ENCODE assay signal across 8 cellular contexts in the genomic region with DNA sequence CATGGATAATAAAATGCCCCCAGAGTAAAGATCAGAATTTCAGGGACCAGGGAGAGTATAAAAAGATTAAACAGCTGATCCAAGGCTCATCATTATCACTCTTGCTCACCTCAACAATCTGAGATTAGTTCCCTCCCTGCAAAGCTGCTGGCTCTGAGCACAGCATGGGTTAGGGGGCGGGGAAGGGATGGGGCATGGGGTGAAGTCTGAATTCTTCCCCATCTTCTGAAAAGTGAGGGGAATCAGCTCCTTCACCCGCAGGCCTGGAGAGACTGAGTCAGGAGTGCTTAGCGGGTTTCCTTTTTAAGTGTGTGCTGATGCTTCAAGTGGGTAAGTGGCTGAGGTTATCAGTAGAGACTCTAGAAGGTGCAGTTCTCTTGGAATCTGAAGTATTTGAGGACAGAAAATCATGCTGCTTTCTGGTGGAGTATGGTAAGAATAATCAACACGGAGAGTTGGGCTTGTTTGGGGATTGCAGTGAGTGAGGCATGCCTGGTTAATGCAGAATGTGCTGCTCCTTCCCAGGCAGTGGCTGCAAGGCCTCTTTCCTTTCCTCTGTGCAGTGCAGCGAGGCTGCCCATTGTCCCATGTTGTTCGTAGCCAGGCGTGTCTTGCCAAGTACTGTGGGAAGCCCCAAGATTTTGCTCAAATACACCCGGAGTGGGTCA. TPM values are rescaled to one million over a fixed set of nuclear protein-coding genes. Genes with fewer than 3 reads are reported as not detected.
A peak's percentile ranks its signal among the peaks of the same experiment; 100 is the strongest.
DNase-seq lines count a peak whose midpoint lies in the region; ATAC-seq and TF ChIP-seq lines count a peak whose summit lies in the region.

No MANE protein-coding gene starts in this region.

- H3K4me2 ChIP-seq in BLaER1 treated with 17β-estradiol and CSF1 and Interleukin-3, amounts not matched to agents 10 nM and 100 nM: peak overlapping the region in 6 of 11 experiments; percentile 30 to 59 (median 49); a peak in 8 of 22 replicates
- no peak overlapping the region for H3K4me2 ChIP-seq in SK-N-SH
- H3K4me2 ChIP-seq in osteoblast (ENCODE audit: insufficient read depth, low read length): peak overlapping the region; percentile 75

- TF ChIP-seq EP300 in SK-N-SH (IDR thresholded peaks at IDR 0.05; ENCODE audit: borderline replicate concordance in 1 of 2, low read depth in 1 of 2, low read length in 1 of 2): no peak

- no peak for TF ChIP-seq RAD21 in SK-N-SH (IDR thresholded peaks at IDR 0.05; ENCODE audit: low read length)

- H3F3A ChIP-seq in SK-N-SH (replicated peaks; ENCODE audit: insufficient read depth): peaks cover 15% of the 10 kb centered on the region

- TF ChIP-seq CTCF in SK-N-SH (IDR thresholded peaks at IDR 0.05): no peak
- no peak for TF ChIP-seq CTCF in fibroblast of pulmonary artery (IDR thresholded peaks at IDR 0.05; ENCODE audit: low read length, missing control alignments)
- TF ChIP-seq CTCF in osteoblast (IDR thresholded peaks at IDR 0.05; ENCODE audit: extremely low read depth, low read depth, low read length): no peak
- no peak for TF ChIP-seq CTCF in BE2C (IDR thresholded peaks at IDR 0.05; ENCODE audit: low read depth, low read length)

- peaks cover 0 to 9% (median 0%) of the 10 kb centered on the region in 11 experiments; a peak in 3 of 22 replicates for H3K9me3 ChIP-seq in BLaER1 treated with 17β-estradiol and CSF1 and Interleukin-3, amounts not matched to agents 10 nM and 100 nM (replicated peaks in 1 of 11)
- H3K9me3 ChIP-seq in SK-N-SH (no peaks in the 10 kb centered on the region), osteoblast (ENCODE audit: low read depth, low read length) (no peaks in the 10 kb centered on the region), BE2C (no peaks in the 10 kb centered on the region)

- no peak overlapping the region for H3K4me3 ChIP-seq in BLaER1 treated with 17β-estradiol and CSF1 and Interleukin-3, amounts not matched to agents 10 nM and 100 nM
- H3K4me3 ChIP-seq in SK-N-SH (ENCODE audit: low read depth in 2 of 2, low read length in 1 of 2) (no peak overlapping the region), fibroblast of pulmonary artery (replicated peaks; ENCODE audit: low read depth, low read length) (no peak overlapping the region), osteoblast (ENCODE audit: insufficient read depth, low read length) (peak overlapping the region; percentile 33), BE2C (ENCODE audit: low read depth, low read length) (no peak overlapping the region)

- POLR2A ChIA-PET in SK-N-SH (lab: Yijun Ruan, JAX): no interaction called here

- peaks cover 51 to 89% (median 78%) of the 10 kb centered on the region in 10 experiments for H3K4me1 ChIP-seq in BLaER1 treated with 17β-estradiol and CSF1 and Interleukin-3, amounts not matched to agents 10 nM and 100 nM
- H3K4me1 ChIP-seq in SK-N-SH (ENCODE audit: control insufficient read depth in 1 of 2, insufficient read depth in 2 of 2, low read depth in 1 of 2, low read length in 1 of 2): peaks cover 27 to 42% of the 10 kb centered on the region in 2 experiments; a peak in 3 of 4 replicates
- H3K4me1 ChIP-seq in osteoblast (ENCODE audit: insufficient read depth, low read length): peaks cover 55% of the 10 kb centered on the region
- H3K4me1 ChIP-seq in BE2C: no peaks in the 10 kb centered on the region

- WGBS in SK-N-SH (ENCODE audit: low lambda C conversion rate): 84% methylated on average over 8 of the region's 8 CpGs

- ATAC-seq in HG03521 (IDR thresholded peaks at IDR 0.05; ENCODE audit: unreplicated experiment): no peak
- ATAC-seq in HG03108 (IDR thresholded peaks at IDR 0.05; ENCODE audit: unreplicated experiment): no peak
- ATAC-seq in GM18873 (IDR thresholded peaks at IDR 0.05; ENCODE audit: low FRiP score, unreplicated experiment): no peak

- peaks cover 12% of the 10 kb centered on the region for H3K79me2 ChIP-seq in SK-N-SH (ENCODE audit: insufficient read depth)
- peaks cover 71% of the 10 kb centered on the region for H3K79me2 ChIP-seq in osteoblast (ENCODE audit: insufficient read depth, low read length)

- H3K9ac ChIP-seq in BLaER1 treated with 17β-estradiol and CSF1 and Interleukin-3, amounts not matched to agents 10 nM and 100 nM: no peak overlapping the region; a peak in 1 of 22 replicates
- no peak overlapping the region for H3K9ac ChIP-seq in SK-N-SH

- no peaks in the 10 kb centered on the region for H3K27me3 ChIP-seq in BLaER1 treated with 17β-estradiol and CSF1 and Interleukin-3, amounts not matched to agents 10 nM and 100 nM
- no peaks in the 10 kb centered on the region for H3K27me3 ChIP-seq in SK-N-SH (ENCODE audit: insufficient read depth)
- H3K27me3 ChIP-seq in osteoblast (ENCODE audit: insufficient read depth, low read length): no peaks in the 10 kb centered on the region
- H3K27me3 ChIP-seq in BE2C: no peaks in the 10 kb centered on the region

- no peaks in the 10 kb centered on the region for H3K9me2 ChIP-seq in SK-N-SH

- H2AFZ ChIP-seq in SK-N-SH (ENCODE audit: low read depth) (no peak overlapping the region), osteoblast (ENCODE audit: low read length) (no peak overlapping the region)

- CTCF ChIA-PET in SK-N-SH (lab: Yijun Ruan, JAX): interaction anchor here (1.0 to 1.5 kb wide), 2 partner anchors 16 to 18 kb away, joined by 3 to 4 read pairs; no protein-coding TSS in a partner anchor

- no peak overlapping the region for H3K27ac ChIP-seq in BLaER1 treated with 17β-estradiol and CSF1 and Interleukin-3, amounts not matched to agents 10 nM and 100 nM
- peak overlapping the region; percentile 17 to 65; a peak in 3 of 4 replicates for H3K27ac ChIP-seq in SK-N-SH (ENCODE audit: low read depth in 2 of 2, low read length in 1 of 2)
- peak overlapping the region; percentile 97 for H3K27ac ChIP-seq in osteoblast (ENCODE audit: low read depth, low read length)

- DNase-seq in SK-N-SH (no peak), fibroblast of pulmonary artery (ENCODE audit: low read depth) (peak; percentile 52), osteoblast (ENCODE audit: insufficient read length, low spot score, missing footprints) (no peak), BE2C (no peak)

- peaks cover 18 to 46% (median 28%) of the 10 kb centered on the region in 11 experiments for H3K36me3 ChIP-seq in BLaER1 treated with 17β-estradiol and CSF1 and Interleukin-3, amounts not matched to agents 10 nM and 100 nM
- H3K36me3 ChIP-seq in SK-N-SH (replicated peaks in 1 of 2; ENCODE audit: control insufficient read depth in 1 of 2, insufficient read depth in 2 of 2, low read length in 1 of 2) (no peaks in the 10 kb centered on the region), osteoblast (ENCODE audit: insufficient read depth, low read length) (peaks cover 10% of the 10 kb centered on the region), BE2C (no peaks in the 10 kb centered on the region)

- H4K20me1 ChIP-seq in BLaER1 treated with 17β-estradiol and CSF1 and Interleukin-3, amounts not matched to agents 10 nM and 100 nM: peaks cover 55 to 96% (median 78%) of the 10 kb centered on the region in 11 experiments
- H4K20me1 ChIP-seq in SK-N-SH (ENCODE audit: insufficient read depth) (no peaks in the 10 kb centered on the region), osteoblast (ENCODE audit: insufficient read depth, low read length) (peaks cover 4% of the 10 kb centered on the region)

TF ChIP-seq in SK-N-SH, 30 proteins besides CTCF, POLR2A, EP300 and RAD21:
- TF ChIP-seq RCOR1 (IDR thresholded peaks at IDR 0.05; ENCODE audit: low read length) (no peak), TAF1 (IDR thresholded peaks at IDR 0.05; ENCODE audit: borderline replicate concordance, low read depth, low read length) (no peak), RFX5 (IDR thresholded peaks at IDR 0.05; ENCODE audit: low read length) (no peak), TCF12 (IDR thresholded peaks at IDR 0.05) (no peak), FOSL2 (IDR thresholded peaks at IDR 0.05; ENCODE audit: borderline replicate concordance, low read depth) (no peak)
- TF ChIP-seq, protein P1, sequence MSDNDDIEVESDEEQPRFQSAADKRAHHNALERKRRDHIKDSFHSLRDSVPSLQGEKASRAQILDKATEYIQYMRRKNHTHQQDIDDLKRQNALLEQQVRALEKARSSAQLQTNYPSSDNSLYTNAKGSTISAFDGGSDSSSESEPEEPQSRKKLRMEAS (IDR thresholded peaks at IDR 0.05; ENCODE audit: low read depth): no peak

RNA-seq across cellular contexts. Expression of a gene that starts 59.2 kb away (rescaled TPM):
- 11.5 and 12.5 TPM in 2 replicates for polyA plus RNA-seq in SK-N-SH (2012; rRNA removed)
- 10.7 and 13.8 TPM in 2 replicates for polyA plus RNA-seq in SK-N-SH (2012; cell fraction: cytosol; rRNA removed)
- polyA plus RNA-seq in SK-N-SH (2012; cell fraction: nucleus; rRNA removed): 12.5 and 13.9 TPM in 2 replicates
- total RNA-seq in osteoblast: 60.4 and 65.7 TPM in 2 replicates
- polyA plus RNA-seq in BE2C (2012; ENCODE audit: insufficient read depth, insufficient read length, low read depth): 19.2 TPM

Comparison
In these comparisons a context has a peak if more than half of its experiments do, and no peak if none do; other contexts are left out.
1. H3K27ac ChIP-seq: peak in SK-N-SH (2 of 2) and osteoblast (single experiment); none in BLaER1 treated with 17β-estradiol and CSF1 and Interleukin-3, amounts not matched to agents 10 nM and 100 nM (0 of 11).